In the genomic region with DNA sequence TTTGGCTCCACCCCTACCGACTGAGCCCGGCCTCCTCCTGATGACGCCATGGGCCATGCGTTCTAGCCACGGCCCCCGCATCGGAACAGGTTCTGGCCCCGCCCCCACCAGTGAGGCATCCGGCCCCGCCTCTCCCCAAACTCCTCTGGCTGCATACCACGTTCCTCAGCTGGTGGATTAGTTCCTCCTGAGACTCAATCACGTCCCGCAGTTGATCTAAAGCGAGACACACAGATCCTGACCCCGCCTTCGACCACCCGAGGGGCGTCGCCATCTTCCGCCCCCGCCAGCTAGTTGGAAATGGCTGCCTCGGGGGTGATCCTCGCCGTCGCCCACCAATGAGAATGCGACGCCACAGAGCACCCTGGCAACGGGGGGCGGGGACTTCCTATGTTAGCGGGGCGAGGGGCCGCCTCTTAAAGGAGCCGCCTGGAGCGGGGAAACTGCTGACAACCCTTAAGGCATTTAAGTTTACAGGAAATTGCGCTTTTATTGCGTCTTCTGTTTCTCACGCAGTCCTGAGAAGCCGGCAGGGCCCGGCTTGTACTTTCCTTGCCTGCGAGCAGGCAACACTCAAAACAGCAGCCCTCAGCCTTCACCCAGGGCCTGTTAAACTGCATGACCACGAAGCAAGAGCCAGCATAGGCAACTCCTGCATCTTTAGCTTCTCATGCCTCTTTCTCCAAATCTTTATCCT, we compare ENCODE assay signal across 1 cellular context.
A peak's percentile ranks its signal among the peaks of the same experiment; 100 is the strongest.
TF ChIP-seq lines count a peak whose summit lies in the region.

A gene with protein sequence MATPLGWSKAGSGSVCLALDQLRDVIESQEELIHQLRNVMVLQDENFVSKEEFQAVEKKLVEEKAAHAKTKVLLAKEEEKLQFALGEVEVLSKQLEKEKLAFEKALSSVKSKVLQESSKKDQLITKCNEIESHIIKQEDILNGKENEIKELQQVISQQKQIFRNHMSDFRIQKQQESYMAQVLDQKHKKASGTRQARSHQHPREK (minus strand): TSS at position 303 of the 697 bp plus-strand sequence. CDS start 29 bp downstream, at position 274.

TF ChIP-seq in HepG2, 621 proteins besides CTCF, POLR2A, EP300 and RAD21 (continued from another document and continues in another):
- TF ChIP-seq, protein P1, sequence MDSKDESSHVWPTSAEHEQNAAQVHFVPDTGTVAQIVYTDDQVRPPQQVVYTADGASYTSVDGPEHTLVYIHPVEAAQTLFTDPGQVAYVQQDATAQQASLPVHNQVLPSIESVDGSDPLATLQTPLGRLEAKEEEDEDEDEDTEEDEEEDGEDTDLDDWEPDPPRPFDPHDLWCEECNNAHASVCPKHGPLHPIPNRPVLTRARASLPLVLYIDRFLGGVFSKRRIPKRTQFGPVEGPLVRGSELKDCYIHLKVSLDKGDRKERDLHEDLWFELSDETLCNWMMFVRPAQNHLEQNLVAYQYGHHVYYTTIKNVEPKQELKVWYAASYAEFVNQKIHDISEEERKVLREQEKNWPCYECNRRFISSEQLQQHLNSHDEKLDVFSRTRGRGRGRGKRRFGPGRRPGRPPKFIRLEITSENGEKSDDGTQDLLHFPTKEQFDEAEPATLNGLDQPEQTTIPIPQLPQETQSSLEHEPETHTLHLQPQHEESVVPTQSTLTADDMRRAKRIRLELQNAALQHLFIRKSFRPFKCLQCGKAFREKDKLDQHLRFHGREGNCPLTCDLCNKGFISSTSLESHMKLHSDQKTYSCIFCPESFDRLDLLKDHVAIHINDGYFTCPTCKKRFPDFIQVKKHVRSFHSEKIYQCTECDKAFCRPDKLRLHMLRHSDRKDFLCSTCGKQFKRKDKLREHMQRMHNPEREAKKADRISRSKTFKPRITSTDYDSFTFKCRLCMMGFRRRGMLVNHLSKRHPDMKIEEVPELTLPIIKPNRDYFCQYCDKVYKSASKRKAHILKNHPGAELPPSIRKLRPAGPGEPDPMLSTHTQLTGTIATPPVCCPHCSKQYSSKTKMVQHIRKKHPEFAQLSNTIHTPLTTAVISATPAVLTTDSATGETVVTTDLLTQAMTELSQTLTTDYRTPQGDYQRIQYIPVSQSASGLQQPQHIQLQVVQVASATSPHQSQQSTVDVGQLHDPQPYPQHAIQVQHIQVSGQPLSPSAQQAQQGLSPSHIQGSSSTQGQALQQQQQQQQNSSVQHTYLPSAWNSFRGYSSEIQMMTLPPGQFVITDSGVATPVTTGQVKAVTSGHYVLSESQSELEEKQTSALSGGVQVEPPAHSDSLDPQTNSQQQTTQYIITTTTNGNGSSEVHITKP (CRISPR knock-in tag; IDR thresholded peaks at IDR 0.05; ENCODE audit: low read depth), result peak; percentile 93
- peak; percentile 69 for TF ChIP-seq HDAC1 (CRISPR knock-in tag; IDR thresholded peaks at IDR 0.05)
- TF ChIP-seq ZBTB21 (CRISPR knock-in tag; IDR thresholded peaks at IDR 0.05), result peak; percentile 20; the same call in 1 of the 2 replicates
- peak; percentile 41; the same call in 1 of the 2 replicates for TF ChIP-seq NCOR1 (IDR thresholded peaks at IDR 0.05; ENCODE audit: borderline replicate concordance, low read length)
- peak; percentile 24; the same call in 1 of the 2 replicates for TF ChIP-seq NR2C2 (CRISPR knock-in tag; IDR thresholded peaks at IDR 0.05; ENCODE audit: borderline replicate concordance)
- 0 out of 2 replicates have a peak, but pooled peaks have one; percentile 4 for TF ChIP-seq TBX2 (CRISPR knock-in tag; IDR thresholded peaks at IDR 0.05; ENCODE audit: borderline replicate concordance)
- TF ChIP-seq ZNF350 (CRISPR knock-in tag; IDR thresholded peaks at IDR 0.05; ENCODE audit: borderline replicate concordance, low read depth), result 0 out of 2 replicates have a peak, but pooled peaks have one; percentile 64
- peak; percentile 56; the same call in 1 of the 2 replicates for TF ChIP-seq PAX8 (CRISPR knock-in tag; IDR thresholded peaks at IDR 0.05; ENCODE audit: borderline replicate concordance)
- TF ChIP-seq GABPB1 (CRISPR knock-in tag; IDR thresholded peaks at IDR 0.05), result peak; percentile 83
- TF ChIP-seq AGO2 (optimal IDR thresholded peaks at IDR 0.05; ENCODE audit: low read depth, low read length), result no peak
- TF ChIP-seq, protein P2, sequence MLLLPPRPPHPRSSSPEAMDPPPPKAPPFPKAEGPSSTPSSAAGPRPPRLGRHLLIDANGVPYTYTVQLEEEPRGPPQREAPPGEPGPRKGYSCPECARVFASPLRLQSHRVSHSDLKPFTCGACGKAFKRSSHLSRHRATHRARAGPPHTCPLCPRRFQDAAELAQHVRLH (CRISPR knock-in tag; IDR thresholded peaks at IDR 0.05; ENCODE audit: borderline replicate concordance, low read depth), result peak; percentile 7; the same call in 1 of the 2 replicates
- TF ChIP-seq, protein P3, sequence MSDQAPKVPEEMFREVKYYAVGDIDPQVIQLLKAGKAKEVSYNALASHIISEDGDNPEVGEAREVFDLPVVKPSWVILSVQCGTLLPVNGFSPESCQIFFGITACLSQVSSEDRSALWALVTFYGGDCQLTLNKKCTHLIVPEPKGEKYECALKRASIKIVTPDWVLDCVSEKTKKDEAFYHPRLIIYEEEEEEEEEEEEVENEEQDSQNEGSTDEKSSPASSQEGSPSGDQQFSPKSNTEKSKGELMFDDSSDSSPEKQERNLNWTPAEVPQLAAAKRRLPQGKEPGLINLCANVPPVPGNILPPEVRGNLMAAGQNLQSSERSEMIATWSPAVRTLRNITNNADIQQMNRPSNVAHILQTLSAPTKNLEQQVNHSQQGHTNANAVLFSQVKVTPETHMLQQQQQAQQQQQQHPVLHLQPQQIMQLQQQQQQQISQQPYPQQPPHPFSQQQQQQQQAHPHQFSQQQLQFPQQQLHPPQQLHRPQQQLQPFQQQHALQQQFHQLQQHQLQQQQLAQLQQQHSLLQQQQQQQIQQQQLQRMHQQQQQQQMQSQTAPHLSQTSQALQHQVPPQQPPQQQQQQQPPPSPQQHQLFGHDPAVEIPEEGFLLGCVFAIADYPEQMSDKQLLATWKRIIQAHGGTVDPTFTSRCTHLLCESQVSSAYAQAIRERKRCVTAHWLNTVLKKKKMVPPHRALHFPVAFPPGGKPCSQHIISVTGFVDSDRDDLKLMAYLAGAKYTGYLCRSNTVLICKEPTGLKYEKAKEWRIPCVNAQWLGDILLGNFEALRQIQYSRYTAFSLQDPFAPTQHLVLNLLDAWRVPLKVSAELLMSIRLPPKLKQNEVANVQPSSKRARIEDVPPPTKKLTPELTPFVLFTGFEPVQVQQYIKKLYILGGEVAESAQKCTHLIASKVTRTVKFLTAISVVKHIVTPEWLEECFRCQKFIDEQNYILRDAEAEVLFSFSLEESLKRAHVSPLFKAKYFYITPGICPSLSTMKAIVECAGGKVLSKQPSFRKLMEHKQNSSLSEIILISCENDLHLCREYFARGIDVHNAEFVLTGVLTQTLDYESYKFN (CRISPR knock-in tag; conservative IDR thresholded peaks at IDR 0.05), result peak; percentile 45
- TF ChIP-seq, protein P4, sequence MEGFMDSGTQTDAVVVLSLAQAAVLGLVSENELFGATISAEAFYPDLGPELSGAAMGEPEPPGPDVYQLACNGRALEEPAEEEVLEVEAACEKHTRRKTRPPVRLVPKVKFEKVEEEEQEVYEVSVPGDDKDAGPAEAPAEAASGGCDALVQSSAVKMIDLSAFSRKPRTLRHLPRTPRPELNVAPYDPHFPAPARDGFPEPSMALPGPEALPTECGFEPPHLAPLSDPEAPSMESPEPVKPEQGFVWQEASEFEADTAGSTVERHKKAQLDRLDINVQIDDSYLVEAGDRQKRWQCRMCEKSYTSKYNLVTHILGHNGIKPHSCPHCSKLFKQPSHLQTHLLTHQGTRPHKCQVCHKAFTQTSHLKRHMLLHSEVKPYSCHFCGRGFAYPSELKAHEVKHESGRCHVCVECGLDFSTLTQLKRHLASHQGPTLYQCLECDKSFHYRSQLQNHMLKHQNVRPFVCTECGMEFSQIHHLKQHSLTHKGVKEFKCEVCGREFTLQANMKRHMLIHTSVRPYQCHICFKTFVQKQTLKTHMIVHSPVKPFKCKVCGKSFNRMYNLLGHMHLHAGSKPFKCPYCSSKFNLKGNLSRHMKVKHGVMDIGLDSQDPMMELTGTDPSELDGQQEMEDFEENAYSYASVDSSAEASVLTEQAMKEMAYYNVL (CRISPR knock-in tag; IDR thresholded peaks at IDR 0.05; ENCODE audit: borderline replicate concordance), result peak; percentile 64; the same call in 1 of the 2 replicates
- TF ChIP-seq TGIF2 (CRISPR knock-in tag; IDR thresholded peaks at IDR 0.05), result no peak
- TF ChIP-seq, protein P5, sequence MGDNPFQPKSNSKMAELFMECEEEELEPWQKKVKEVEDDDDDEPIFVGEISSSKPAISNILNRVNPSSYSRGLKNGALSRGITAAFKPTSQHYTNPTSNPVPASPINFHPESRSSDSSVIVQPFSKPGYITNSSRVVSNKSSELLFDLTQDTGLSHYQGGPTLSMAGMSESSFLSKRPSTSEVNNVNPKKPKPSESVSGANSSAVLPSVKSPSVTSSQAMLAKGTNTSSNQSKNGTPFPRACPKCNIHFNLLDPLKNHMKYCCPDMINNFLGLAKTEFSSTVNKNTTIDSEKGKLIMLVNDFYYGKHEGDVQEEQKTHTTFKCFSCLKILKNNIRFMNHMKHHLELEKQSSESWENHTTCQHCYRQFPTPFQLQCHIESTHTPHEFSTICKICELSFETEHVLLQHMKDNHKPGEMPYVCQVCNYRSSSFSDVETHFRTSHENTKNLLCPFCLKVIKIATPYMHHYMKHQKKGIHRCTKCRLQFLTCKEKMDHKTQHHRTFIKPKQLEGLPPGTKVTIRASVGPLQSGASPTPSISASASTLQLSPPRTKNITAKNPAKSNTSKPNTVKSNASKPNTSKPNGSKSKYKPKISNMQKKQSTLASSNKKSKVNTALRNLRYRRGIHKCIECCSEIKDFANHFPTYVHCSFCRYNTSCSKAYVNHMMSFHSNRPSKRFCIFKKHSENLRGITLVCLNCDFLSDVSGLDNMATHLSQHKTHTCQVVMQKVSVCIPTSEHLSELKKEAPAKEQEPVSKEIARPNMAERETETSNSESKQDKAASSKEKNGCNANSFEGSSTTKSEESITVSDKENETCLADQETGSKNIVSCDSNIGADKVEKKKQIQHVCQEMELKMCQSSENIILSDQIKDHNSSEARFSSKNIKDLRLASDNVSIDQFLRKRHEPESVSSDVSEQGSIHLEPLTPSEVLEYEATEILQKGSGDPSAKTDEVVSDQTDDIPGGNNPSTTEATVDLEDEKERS (CRISPR knock-in tag; IDR thresholded peaks at IDR 0.05), result peak; percentile 93
- TF ChIP-seq ZNF543 (CRISPR knock-in tag; IDR thresholded peaks at IDR 0.05), result no peak
- TF ChIP-seq MZF1 (CRISPR knock-in tag; IDR thresholded peaks at IDR 0.05; ENCODE audit: borderline replicate concordance), result 0 out of 2 replicates have a peak, but pooled peaks have one; percentile 89
- TF ChIP-seq ZSCAN30 (CRISPR knock-in tag; IDR thresholded peaks at IDR 0.05), result no peak
- TF ChIP-seq SIN3B (IDR thresholded peaks at IDR 0.05; ENCODE audit: low read length), result no peak
- TF ChIP-seq ZNF788 (CRISPR knock-in tag; IDR thresholded peaks at IDR 0.05; ENCODE audit: borderline replicate concordance), result 0 out of 2 replicates have a peak, but pooled peaks have one; percentile 13
- TF ChIP-seq DMAP1 (CRISPR knock-in tag; IDR thresholded peaks at IDR 0.05), result peak; percentile 46; the same call in 1 of the 2 replicates
- TF ChIP-seq MEF2D (CRISPR knock-in tag; IDR thresholded peaks at IDR 0.05), result peak; percentile 89
- TF ChIP-seq, protein P6, sequence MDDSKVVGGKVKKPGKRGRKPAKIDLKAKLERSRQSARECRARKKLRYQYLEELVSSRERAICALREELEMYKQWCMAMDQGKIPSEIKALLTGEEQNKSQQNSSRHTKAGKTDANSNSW (CRISPR knock-in tag; IDR thresholded peaks at IDR 0.05; ENCODE audit: borderline replicate concordance), result 0 out of 2 replicates have a peak, but pooled peaks have one; percentile 60
- TF ChIP-seq ZNF230 (CRISPR knock-in tag; IDR thresholded peaks at IDR 0.05), result peak; percentile 11; the same call in 1 of the 2 replicates
- TF ChIP-seq TAF1 (CRISPR knock-in tag; IDR thresholded peaks at IDR 0.05), result peak; percentile 71; the same call in 1 of the 2 replicates
- TF ChIP-seq, protein P7, sequence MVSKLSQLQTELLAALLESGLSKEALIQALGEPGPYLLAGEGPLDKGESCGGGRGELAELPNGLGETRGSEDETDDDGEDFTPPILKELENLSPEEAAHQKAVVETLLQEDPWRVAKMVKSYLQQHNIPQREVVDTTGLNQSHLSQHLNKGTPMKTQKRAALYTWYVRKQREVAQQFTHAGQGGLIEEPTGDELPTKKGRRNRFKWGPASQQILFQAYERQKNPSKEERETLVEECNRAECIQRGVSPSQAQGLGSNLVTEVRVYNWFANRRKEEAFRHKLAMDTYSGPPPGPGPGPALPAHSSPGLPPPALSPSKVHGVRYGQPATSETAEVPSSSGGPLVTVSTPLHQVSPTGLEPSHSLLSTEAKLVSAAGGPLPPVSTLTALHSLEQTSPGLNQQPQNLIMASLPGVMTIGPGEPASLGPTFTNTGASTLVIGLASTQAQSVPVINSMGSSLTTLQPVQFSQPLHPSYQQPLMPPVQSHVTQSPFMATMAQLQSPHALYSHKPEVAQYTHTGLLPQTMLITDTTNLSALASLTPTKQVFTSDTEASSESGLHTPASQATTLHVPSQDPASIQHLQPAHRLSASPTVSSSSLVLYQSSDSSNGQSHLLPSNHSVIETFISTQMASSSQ (IDR thresholded peaks at IDR 0.05; ENCODE audit: low read depth), result no peak
- TF ChIP-seq, protein P7 (CRISPR knock-in tag; IDR thresholded peaks at IDR 0.05; ENCODE audit: borderline replicate concordance), result peak; percentile 60; the same call in 1 of the 2 replicates
- no peak for TF ChIP-seq HOXA7 (CRISPR knock-in tag; IDR thresholded peaks at IDR 0.05)
